1 cellular context compared by ENCODE assay signal in the genomic region with DNA sequence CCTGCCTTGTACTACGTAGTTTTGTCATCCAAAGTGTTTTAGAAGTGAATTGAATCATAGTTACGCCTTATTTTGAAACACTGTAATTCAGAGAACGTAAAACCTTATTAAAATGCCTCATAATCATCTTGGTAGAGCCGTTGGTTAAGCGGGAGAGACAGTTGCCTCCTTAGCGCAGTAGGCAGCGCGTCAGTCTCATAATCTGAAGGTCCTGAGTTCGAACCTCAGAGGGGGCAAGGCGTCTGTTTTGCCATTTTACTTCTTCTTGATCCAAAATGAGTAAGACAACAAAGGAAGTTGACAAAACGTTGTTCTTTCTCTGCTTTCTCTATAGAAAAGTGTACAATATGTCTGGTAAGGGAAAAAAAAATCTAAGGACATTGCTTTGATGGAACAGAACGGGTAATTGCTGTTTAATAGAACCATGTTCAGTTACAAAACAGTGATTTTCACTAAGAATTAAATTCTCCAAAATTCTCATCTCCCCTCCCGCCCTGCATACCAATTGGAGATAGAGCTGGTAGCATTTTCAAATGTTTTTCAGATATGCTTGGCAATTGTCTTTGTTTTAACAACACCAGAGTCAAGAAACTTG.
A peak's percentile ranks its signal among the peaks of the same experiment; 100 is the strongest.
TF ChIP-seq lines count a peak whose summit lies in the region.

No MANE protein-coding gene starts in this region.

TF ChIP-seq in SK-N-SH, 30 proteins besides CTCF, POLR2A, EP300 and RAD21 (continued from another document):
- TF ChIP-seq FOSL2 (IDR thresholded peaks at IDR 0.05; ENCODE audit: borderline replicate concordance, low read depth), result peak; percentile 66
- TF ChIP-seq EZH2phosphoT487 (IDR thresholded peaks at IDR 0.05; ENCODE audit: borderline replicate concordance, low read depth), result no peak
